In the genomic region with DNA sequence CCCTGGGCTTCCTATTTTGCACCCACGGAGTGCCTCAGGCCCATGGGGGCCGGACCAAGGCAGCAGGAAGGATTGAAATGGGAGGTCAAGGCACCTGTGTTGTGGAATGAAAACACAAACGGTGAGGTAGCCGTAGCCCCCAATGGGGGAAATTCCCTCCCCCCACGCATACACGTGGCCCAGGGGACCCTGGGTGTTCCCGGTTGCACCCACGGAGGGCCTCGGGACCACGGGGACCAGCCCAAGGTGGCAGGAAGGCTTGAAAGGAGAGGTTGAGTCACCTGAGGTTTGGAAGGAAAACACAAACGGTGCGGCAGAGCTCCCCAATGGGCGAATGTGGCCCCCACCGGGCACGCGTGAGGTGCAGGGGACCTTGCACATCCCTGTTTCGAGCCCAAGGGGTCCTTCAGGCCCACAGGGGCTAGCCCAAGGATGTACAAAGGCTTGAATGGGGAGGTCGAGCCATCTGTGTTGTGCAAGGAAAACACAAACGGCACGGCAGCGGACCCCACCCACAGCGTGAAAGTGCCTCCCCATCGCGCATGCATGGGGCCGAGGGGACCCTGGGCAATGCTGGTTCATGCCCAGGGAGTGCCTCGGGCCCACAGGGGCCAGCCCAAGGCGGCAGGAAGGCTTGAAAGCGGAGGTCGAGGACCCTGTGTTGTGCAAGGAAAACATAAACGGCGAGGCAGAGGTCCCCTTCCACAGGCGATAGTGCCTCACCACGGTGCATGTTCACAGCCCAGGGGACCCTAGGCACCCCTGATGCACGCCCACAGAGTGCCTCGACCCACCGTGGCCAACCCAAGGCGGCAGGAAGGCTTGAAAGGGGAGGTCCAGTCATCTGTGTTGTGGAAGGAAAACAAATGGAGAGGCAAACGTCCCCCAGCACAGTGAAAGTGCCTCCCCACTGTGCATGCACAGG, we compare ENCODE assay signal across 13 cellular contexts.
A peak's percentile ranks its signal among the peaks of the same experiment; 100 is the strongest.
DNase-seq lines count a peak whose midpoint lies in the region; ATAC-seq, FAIRE-seq and TF ChIP-seq lines count a peak whose summit lies in the region.
"Had no signal": no experiment of that assay in that cellular context is flagged by ENCODE, and none has a peak within 500 bp of the region (broad histone marks: within the 10 kb centered on the region; RNA-seq: fewer than 3 reads in every experiment).

No MANE protein-coding gene starts in this region.

- peaks cover 0 to 3% of the 10 kb centered on the region in 2 donors for H3K27me3 ChIP-seq in tibial artery

- peaks cover 32% of the 10 kb centered on the region for H3K9me3 Mint-ChIP-seq in activated naive CD4-positive, alpha-beta T cell treated with anti-CD3 and anti-CD28 coated beads, Interleukin-2, amount 10 ng/mL, durations not matched to agents 7 days and 5 days

- no peak overlapping the region for H3K4me3 Mint-ChIP-seq in activated naive CD4-positive, alpha-beta T cell treated with anti-CD3 and anti-CD28 coated beads, Interleukin-2, amount 10 ng/mL, durations not matched to agents 7 days and 5 days
- H3K4me3 Mint-ChIP-seq: effector memory CD8-positive, alpha-beta T cell had no signal

- H3K4me1 ChIP-seq in kidney (ENCODE audit: control insufficient read depth in 1 of 2, insufficient read depth in 1 of 2, low read depth in 1 of 2, low read length in 2 of 2) (no peaks in the 10 kb centered on the region), tibial artery (no peaks in the 10 kb centered on the region)
- H3K4me1 ChIP-seq: HAP-1 had no signal

- no peaks in the 10 kb centered on the region for H3K27me3 Mint-ChIP-seq in activated naive CD4-positive, alpha-beta T cell treated with anti-CD3 and anti-CD28 coated beads, Interleukin-2, amount 10 ng/mL, durations not matched to agents 7 days and 5 days
- H3K27me3 Mint-ChIP-seq: effector memory CD8-positive, alpha-beta T cell had no signal

- H3K9me3 ChIP-seq in kidney (ENCODE audit: control insufficient read depth in 1 of 2, low read length in 2 of 2) (peaks cover 0 to 24% of the 10 kb centered on the region in 2 donors), tibial artery (peaks cover 0 to 61% (median 15%) of the 10 kb centered on the region in 3 donors)
- H3K9me3 ChIP-seq: HAP-1 had no signal

- intact Hi-C loops in kidney (cut with DNase I) (no loop called here), tibial artery (cut with DNase I; ENCODE audit: low total_unique reads) (no loop called here)

- H3K27ac ChIP-seq in kidney (ENCODE audit: low read depth in 2 of 2, low read length in 2 of 2) (no peak overlapping the region), tibial artery (no peak overlapping the region)
- H3K27ac ChIP-seq: KMS-11, PC-9 had no signal

- CTCF ChIA-PET in activated naive CD4-positive, alpha-beta T cell treated with anti-CD3 and anti-CD28 coated beads, Interleukin-2, amount 10 ng/mL, durations not matched to agents 7 days and 5 days (lab: Charles Lee): no interaction called here

- no peak for TF ChIP-seq CTCF in kidney (IDR thresholded peaks at IDR 0.05; ENCODE audit: borderline replicate concordance, extremely low read depth, insufficient read depth)
- no peak for TF ChIP-seq CTCF in tibial artery (IDR thresholded peaks at IDR 0.05)

- DNase-seq in activated naive CD4-positive, alpha-beta T cell treated with anti-CD3 and anti-CD28 coated beads, Interleukin-2, amount 10 ng/mL, durations not matched to agents 7 days and 5 days: peak; percentile 10
- DNase-seq in activated naive CD4-positive, alpha-beta T cell (lab: John Stamatoyannopoulos, UW): no peak
- peak; percentile 30 for DNase-seq in activated CD8-positive, alpha-beta memory T cell treated with anti-CD3 and anti-CD28 coated beads, Interleukin-2, amount 50 U/mL, for 48 hours
- peak; percentile 54 for DNase-seq in kidney
- peak; percentile 9 to 57 for DNase-seq in tibial artery
- DNase-seq in dedifferentiated amniotic fluid mesenchymal stem cell (ENCODE audit: extremely low spot score): no peak
- no peak for DNase-seq in DMS153 treated with DMSO at 0.1 percent for 48 hours (lab: John Stamatoyannopoulos, UW; ENCODE audit: unreplicated experiment)

- no peak for FAIRE-seq in kidney (lab: Jason Lieb, UNC)

- H3K4me3 ChIP-seq in kidney (ENCODE audit: low read length in 2 of 2): no peak overlapping the region
- H3K4me3 ChIP-seq in tibial artery: no peak overlapping the region
- H3K4me3 ChIP-seq: HAP-1, PC-9, smooth muscle cell had no signal

- peaks cover 4% of the 10 kb centered on the region for H3K36me3 Mint-ChIP-seq in activated naive CD4-positive, alpha-beta T cell treated with anti-CD3 and anti-CD28 coated beads, Interleukin-2, amount 10 ng/mL, durations not matched to agents 7 days and 5 days

- H3K9ac ChIP-seq in kidney (ENCODE audit: low read length in 2 of 2): no peak overlapping the region
- H3K9ac ChIP-seq: KMS-11 had no signal

- H3K36me3 ChIP-seq in kidney (ENCODE audit: control insufficient read depth in 1 of 2, insufficient read depth in 2 of 2, low read length in 2 of 2) (no peaks in the 10 kb centered on the region), tibial artery (no peaks in the 10 kb centered on the region)
- H3K36me3 ChIP-seq: HAP-1 had no signal

- no peak for ATAC-seq in HG03460 (IDR thresholded peaks at IDR 0.05; ENCODE audit: unreplicated experiment)
- ATAC-seq: effector memory CD8-positive, alpha-beta T cell had no signal

- H3K4me1 Mint-ChIP-seq in activated naive CD4-positive, alpha-beta T cell treated with anti-CD3 and anti-CD28 coated beads, Interleukin-2, amount 10 ng/mL, durations not matched to agents 7 days and 5 days: no peaks in the 10 kb centered on the region

- no peak overlapping the region for H3K27ac Mint-ChIP-seq in activated naive CD4-positive, alpha-beta T cell treated with anti-CD3 and anti-CD28 coated beads, Interleukin-2, amount 10 ng/mL, durations not matched to agents 7 days and 5 days
- H3K27ac Mint-ChIP-seq: effector memory CD8-positive, alpha-beta T cell had no signal

Comparison
In these comparisons a context has a peak if more than half of its experiments do, and no peak if none do; other contexts are left out.
1. DNase-seq: peak in activated naive CD4-positive, alpha-beta T cell treated with anti-CD3 and anti-CD28 coated beads, Interleukin-2, amount 10 ng/mL, durations not matched to agents 7 days and 5 days (single experiment), activated CD8-positive, alpha-beta memory T cell treated with anti-CD3 and anti-CD28 coated beads, Interleukin-2, amount 50 U/mL, for 48 hours (single experiment), kidney (single experiment) and tibial artery (2 of 2); none in activated naive CD4-positive, alpha-beta T cell (0 of 4), dedifferentiated amniotic fluid mesenchymal stem cell (single experiment) and DMS153 treated with DMSO at 0.1 percent for 48 hours (single experiment).